7 cellular contexts compared by ENCODE assay signal in the genomic region with DNA sequence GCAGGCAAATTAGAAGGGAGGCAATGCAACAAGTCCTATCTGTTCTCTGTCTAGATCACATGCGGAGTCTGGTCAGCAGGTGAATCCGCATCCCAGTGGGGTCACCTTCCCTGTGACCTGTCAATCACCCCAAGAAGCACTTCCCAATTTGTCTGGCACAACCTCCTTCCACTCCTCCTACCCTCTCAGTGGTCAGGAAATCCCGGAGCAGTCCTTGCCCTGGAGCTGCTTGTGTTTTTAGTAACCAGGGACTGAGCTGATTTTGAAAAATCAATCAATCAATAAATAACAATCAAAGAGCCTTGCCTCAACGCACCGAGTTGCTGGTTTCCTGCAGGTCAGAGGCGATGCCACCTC. TPM values are rescaled to one million over a fixed set of nuclear protein-coding genes. Genes with fewer than 3 reads are reported as not detected.
DNase-seq lines count a peak whose midpoint lies in the region; ATAC-seq and TF ChIP-seq lines count a peak whose summit lies in the region.

No MANE protein-coding gene starts in this region.

- peaks cover 3% of the 10 kb centered on the region for H3K79me1 ChIP-seq in mesendoderm (ENCODE audit: low read length)

- H2AK5ac ChIP-seq in mesendoderm (ENCODE audit: low read length), result no peak overlapping the region

- H4K8ac ChIP-seq in mesendoderm (ENCODE audit: low read depth, low read length), result peak overlapping the region; percentile 43

- DNase-seq in NCI-H510A (lab: John Stamatoyannopoulos, UW) (peak; percentile 56), fibroblast of lung (ENCODE audit: low read depth in 2 of 2) (peak; percentile 49 to 61), mesendoderm (peak; percentile 99), uterus (peak; percentile 47 to 49)

- H4K5ac ChIP-seq in mesendoderm (ENCODE audit: low read length), result no peak overlapping the region

- H3K9me3 ChIP-seq in fibroblast of lung (ENCODE audit: control insufficient read depth, insufficient read depth, low read depth, low read length), result no peaks in the 10 kb centered on the region
- H3K9me3 ChIP-seq in uterus, result no peaks in the 10 kb centered on the region

- no peak overlapping the region for H2BK15ac ChIP-seq in mesendoderm (replicated peaks; ENCODE audit: low read depth)

- H3K9ac ChIP-seq in fibroblast of lung (ENCODE audit: insufficient read depth, low read length) (no peak overlapping the region), mesendoderm (ENCODE audit: low read length) (peak overlapping the region; percentile 69)

- H3K27me3 ChIP-seq in fibroblast of lung (ENCODE audit: control insufficient read depth, insufficient read depth, low read length), result no peaks in the 10 kb centered on the region
- no peaks in the 10 kb centered on the region for H3K27me3 ChIP-seq in mesendoderm (ENCODE audit: insufficient read depth, low read length, poor library complexity)
- no peaks in the 10 kb centered on the region for H3K27me3 ChIP-seq in uterus

- H3K4me1 ChIP-seq in fibroblast of lung (ENCODE audit: control insufficient read depth, extremely low read depth, insufficient read depth, low read length), result peaks cover 7% of the 10 kb centered on the region
- peaks cover 14% of the 10 kb centered on the region for H3K4me1 ChIP-seq in mesendoderm (ENCODE audit: control insufficient read depth, low read depth, low read length)
- no peaks in the 10 kb centered on the region for H3K4me1 ChIP-seq in uterus

- H3K4me3 ChIP-seq in fibroblast of lung (replicated peaks in 1 of 4; ENCODE audit: control extremely low read depth in 1 of 4, insufficient read depth in 1 of 4, low read depth in 3 of 4, low read length in 4 of 4), result peak overlapping the region; percentile 59 to 83 (median 68)
- H3K4me3 ChIP-seq in mesendoderm (ENCODE audit: low read length), result no peak overlapping the region
- H3K4me3 ChIP-seq in uterus, result peak overlapping the region; percentile 52 to 71

- no peaks in the 10 kb centered on the region for H4K20me1 ChIP-seq in fibroblast of lung (ENCODE audit: control insufficient read depth, extremely low read depth, insufficient read depth, low read length)

- no CpG with 5 or more reads among the region's 6 CpGs for WGBS in mesendoderm (ENCODE audit: extremely low coverage, insufficient coverage, low lambda C conversion rate)

- no peak overlapping the region for H3K23ac ChIP-seq in mesendoderm (ENCODE audit: low read length)

- H3K18ac ChIP-seq in mesendoderm (ENCODE audit: low read length), result peak overlapping the region; percentile 75

- intact Hi-C loops in uterus (cut with DNase I; ENCODE audit: low total_unique reads), result no loop called here

- no peak for ATAC-seq in HG03565 (IDR thresholded peaks at IDR 0.05; ENCODE audit: unreplicated experiment)
- ATAC-seq in GM21825 (IDR thresholded peaks at IDR 0.05; ENCODE audit: unreplicated experiment), result no peak
- no peak for ATAC-seq in GM21717 (IDR thresholded peaks at IDR 0.05; ENCODE audit: unreplicated experiment)

- H2AFZ ChIP-seq in fibroblast of lung (ENCODE audit: low read length), result peak overlapping the region; percentile 97

- peak overlapping the region; percentile 88 for H2BK5ac ChIP-seq in mesendoderm (ENCODE audit: low read length)

- H3K27ac ChIP-seq in fibroblast of lung (ENCODE audit: insufficient read depth, low read length), result no peak overlapping the region
- no peak overlapping the region for H3K27ac ChIP-seq in mesendoderm (ENCODE audit: low read depth, low read length)
- H3K27ac ChIP-seq in uterus, result peak overlapping the region; percentile 87 to 96

- TF ChIP-seq POLR2A in uterus (IDR thresholded peaks at IDR 0.05), result no peak

- H3K79me2 ChIP-seq in fibroblast of lung (ENCODE audit: control insufficient read depth, insufficient read depth, low read length) (no peaks in the 10 kb centered on the region), mesendoderm (ENCODE audit: control insufficient read depth, insufficient read depth, low read length) (peaks cover 25% of the 10 kb centered on the region)

- TF ChIP-seq CTCF in fibroblast of lung (conservative IDR thresholded peaks at IDR 0.05 in 1 of 2, IDR thresholded peaks at IDR 0.05 in 1 of 2; ENCODE audit: low read depth in 1 of 2, low read length in 2 of 2), result no peak
- TF ChIP-seq CTCF in uterus (IDR thresholded peaks at IDR 0.05), result no peak

- H3K36me3 ChIP-seq in fibroblast of lung (ENCODE audit: control insufficient read depth, insufficient read depth, low read length), result no peaks in the 10 kb centered on the region
- no peaks in the 10 kb centered on the region for H3K36me3 ChIP-seq in mesendoderm (ENCODE audit: control insufficient read depth, insufficient read depth, low read length)
- H3K36me3 ChIP-seq in uterus, result no peaks in the 10 kb centered on the region

- H3K4me2 ChIP-seq in fibroblast of lung (ENCODE audit: extremely low read depth, insufficient read depth, low read length) (peak overlapping the region; percentile 88), mesendoderm (ENCODE audit: low read length) (peak overlapping the region; percentile 37)

- H3K4ac ChIP-seq in mesendoderm (ENCODE audit: low read depth, low read length), result no peak overlapping the region

- peak overlapping the region; percentile 56 for H2BK120ac ChIP-seq in mesendoderm (ENCODE audit: low read depth, low read length)

- H3K56ac ChIP-seq in mesendoderm (ENCODE audit: low read length), result peak overlapping the region; percentile 92

RNA-seq across cellular contexts. Expression of a gene that starts 0.6 kb away (rescaled TPM):
- 32.9 and 47.4 TPM in 2 replicates for total RNA-seq in fibroblast of lung
- polyA plus RNA-seq in fibroblast of lung, result 2.7 and 10.3 TPM in 2 replicates
- 1.9 and 7.0 TPM in 2 replicates for polyA plus RNA-seq in fibroblast of lung (2012)
- polyA minus RNA-seq in fibroblast of lung (ENCODE audit: low replicate concordance), result 0.51 and 2.9 TPM in 2 replicates
- polyA plus RNA-seq in mesendoderm (2013, experiment 1 of 2), result 15.0 TPM
- polyA plus RNA-seq in mesendoderm (2013, experiment 2 of 2), result 14.2 TPM
- 10 to 100 TPM; 25.6 to 62.2 (median 47.7) TPM for total RNA-seq in uterus

Comparison
In these comparisons a context has a peak if more than half of its experiments do, and no peak if none do; other contexts are left out.
1. DNase-seq: peak in every context shown above with its lines; median percentile 99 in mesendoderm; 56 in NCI-H510A; 55 in fibroblast of lung; 48 in uterus.
2. H3K27ac ChIP-seq: peak in uterus (2 of 2); none in fibroblast of lung (single experiment) and mesendoderm (single experiment).